Comparison of ENCODE assay signal across 17 cellular contexts in the genomic region with DNA sequence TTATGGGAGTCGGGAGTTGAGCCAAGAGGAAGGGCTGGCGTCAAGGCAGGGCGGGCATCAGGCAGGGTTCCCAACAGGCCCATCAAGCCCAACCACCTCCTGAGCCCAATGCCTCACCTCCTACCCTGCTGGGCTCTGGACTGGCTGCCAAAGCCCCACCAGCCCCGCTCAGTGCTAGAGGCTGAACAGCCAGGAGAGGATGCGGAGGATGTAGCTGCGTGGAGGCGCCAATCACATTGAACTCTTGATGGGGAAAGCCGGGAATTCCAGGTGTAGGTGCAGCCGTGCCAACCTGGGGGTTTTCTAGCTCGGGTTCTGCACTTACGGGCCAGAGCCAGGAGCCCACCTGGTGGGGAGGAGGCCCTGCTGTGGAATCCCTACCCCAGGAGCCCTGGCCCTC.
"Had no signal": no experiment of that assay in that cellular context is flagged by ENCODE, and none has a peak within 500 bp of the region (broad histone marks: within the 10 kb centered on the region; RNA-seq: fewer than 3 reads in every experiment).

No MANE protein-coding gene starts in this region.

- H3K9ac ChIP-seq: neural progenitor cell had no signal

- H2AFZ ChIP-seq: neural progenitor cell had no signal

- H3K4me3 ChIP-seq: gastrocnemius medialis, lower lobe of right lung, neural progenitor cell, pancreas, stomach, testis, upper lobe of right lung had no signal

- H3K9me3 ChIP-seq: gastrocnemius medialis, lower lobe of right lung, pancreas, stomach, testis, upper lobe of right lung had no signal

- H3K9me3 Mint-ChIP-seq: activated CD4-positive, alpha-beta T cell treated with anti-CD3 and anti-CD28 coated beads, Interleukin-2, amount 10 ng/mL, durations not matched to agents 24 days and 14 days; activated naive CD8-positive, alpha-beta T cell treated with anti-CD3 and anti-CD28 coated beads, Interleukin-2, amount 10 ng/mL, durations not matched to agents 7 days and 5 days; neural progenitor cell had no signal

- H3K27me3 Mint-ChIP-seq: activated CD4-positive, alpha-beta T cell treated with anti-CD3 and anti-CD28 coated beads, Interleukin-2, amount 10 ng/mL, durations not matched to agents 24 days and 14 days; activated naive CD8-positive, alpha-beta T cell treated with anti-CD3 and anti-CD28 coated beads, Interleukin-2, amount 10 ng/mL, durations not matched to agents 7 days and 5 days had no signal

- ATAC-seq: activated CD8-positive, alpha-beta T cell treated with anti-CD3 and anti-CD28 coated beads, Interleukin-2, amount 10 ng/mL, durations not matched to agents 7 days and 5 days; gastrocnemius medialis; lower lobe of right lung; pancreas; upper lobe of right lung had no signal

- H3K36me3 ChIP-seq: neural progenitor cell had no signal

- H3K4me2 ChIP-seq: neural progenitor cell had no signal

- H3K27ac ChIP-seq: brain microvascular endothelial cell, gastrocnemius medialis, lower lobe of right lung, neural progenitor cell, pancreas, stomach, upper lobe of right lung had no signal

- H3K4me3 Mint-ChIP-seq: activated CD4-positive, alpha-beta T cell treated with anti-CD3 and anti-CD28 coated beads, Interleukin-2, amount 10 ng/mL, durations not matched to agents 24 days and 14 days; activated CD8-positive, alpha-beta T cell treated with anti-CD3 and anti-CD28 coated beads, Interleukin-2, amount 10 ng/mL, durations not matched to agents 7 days and 5 days; activated naive CD8-positive, alpha-beta T cell treated with anti-CD3 and anti-CD28 coated beads, Interleukin-2, amount 10 ng/mL, durations not matched to agents 7 days and 5 days; neural progenitor cell had no signal

- H3K4me1 ChIP-seq: gastrocnemius medialis, lower lobe of right lung, neural progenitor cell, pancreas, stomach, upper lobe of right lung had no signal

- H3K4me1 Mint-ChIP-seq: neural progenitor cell had no signal

- H3K27ac Mint-ChIP-seq: activated CD8-positive, alpha-beta T cell treated with anti-CD3 and anti-CD28 coated beads, Interleukin-2, amount 10 ng/mL, durations not matched to agents 7 days and 5 days; activated naive CD8-positive, alpha-beta T cell treated with anti-CD3 and anti-CD28 coated beads, Interleukin-2, amount 10 ng/mL, durations not matched to agents 7 days and 5 days; neural progenitor cell had no signal

- DNase-seq: activated CD4-positive, alpha-beta T cell treated with anti-CD3 and anti-CD28 coated beads, Interleukin-2, amount 10 ng/mL, durations not matched to agents 24 days and 14 days; activated CD4-positive, CD25-positive, alpha-beta regulatory T cell; activated CD8-positive, alpha-beta memory T cell treated with anti-CD3 and anti-CD28 coated beads, Interleukin-2, amount 50 U/mL, for 4 hours; activated CD8-positive, alpha-beta T cell treated with anti-CD3 and anti-CD28 coated beads, Interleukin-2, amount 10 ng/mL, durations not matched to agents 7 days and 5 days; activated gamma-delta T cell treated with Interleukin-2 at 50 U/mL for 16 hours; activated naive CD8-positive, alpha-beta T cell treated with anti-CD3 and anti-CD28 coated beads, Interleukin-2, amount 10 ng/mL, durations not matched to agents 7 days and 5 days; brain microvascular endothelial cell; effector CD8-positive, alpha-beta T cell; gastrocnemius medialis; hippocampal formation; lower lobe of right lung; pancreas; stimulated activated CD4-positive, alpha-beta T cell treated with anti-CD3 and anti-CD28 coated beads, Interleukin-2, amount 100 ng/mL, for 24 hours; stomach; testis; upper lobe of right lung had no signal

- H3K27me3 ChIP-seq: brain microvascular endothelial cell, gastrocnemius medialis, neural progenitor cell, pancreas, stomach, testis, upper lobe of right lung had no signal
